In the genomic region with DNA sequence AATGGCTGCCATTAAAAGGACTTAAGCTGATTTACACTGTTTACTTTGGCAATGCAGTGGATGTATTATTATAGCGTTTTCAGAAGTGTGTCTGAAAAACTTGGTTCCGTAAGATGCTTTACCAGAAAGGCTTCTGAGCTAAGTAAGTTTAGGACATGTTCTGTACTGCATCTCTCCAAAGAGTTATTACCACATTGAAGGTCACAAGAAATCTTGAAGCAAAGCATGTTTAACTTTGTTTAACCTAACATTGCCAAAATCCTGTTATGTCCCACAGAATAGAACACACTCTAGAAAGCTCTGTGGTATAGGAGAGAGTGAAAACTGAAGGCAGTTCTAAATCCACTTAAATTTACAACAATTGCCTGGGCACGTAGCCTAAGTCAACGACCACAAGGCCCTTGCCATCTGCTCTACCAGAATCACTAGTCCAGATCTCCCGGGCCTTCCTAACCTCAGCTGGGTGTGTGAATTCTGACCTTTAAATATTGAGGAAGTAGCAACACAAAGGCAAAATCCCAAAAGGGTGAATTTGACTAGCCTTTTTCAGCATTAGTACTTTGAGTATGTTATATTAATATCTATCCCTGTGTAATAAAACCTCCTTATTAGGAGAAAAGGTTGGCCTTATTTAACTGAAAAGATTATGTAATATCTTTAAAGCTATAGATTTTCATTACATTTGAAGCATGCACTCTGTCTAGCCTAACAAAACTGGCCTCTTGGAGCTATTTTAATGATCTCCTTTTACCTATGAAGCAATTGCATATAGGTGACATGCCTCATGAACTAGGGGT, we compare ENCODE assay signal across 1 cellular context.
TF ChIP-seq lines count a peak whose summit lies in the region.

No MANE protein-coding gene starts in this region.

TF ChIP-seq in A549, 52 proteins besides CTCF, POLR2A, EP300 and RAD21 (continued from another document):
- TF ChIP-seq PHF8 (IDR thresholded peaks at IDR 0.05; ENCODE audit: borderline replicate concordance, low read depth) (no peak), TFCP2L1 (CRISPR knock-in tag; IDR thresholded peaks at IDR 0.05) (no peak), JUNB (IDR thresholded peaks at IDR 0.05) (no peak), FOSL2 (IDR thresholded peaks at IDR 0.05) (no peak), FOSL2 (CRISPR knock-in tag; IDR thresholded peaks at IDR 0.05) (no peak), KDM5A (IDR thresholded peaks at IDR 0.05) (no peak), FOSB (CRISPR knock-in tag; IDR thresholded peaks at IDR 0.05) (no peak), KDM1A (IDR thresholded peaks at IDR 0.05; ENCODE audit: low read depth) (no peak), CHD2 (IDR thresholded peaks at IDR 0.05; ENCODE audit: low read length, partially characterized antibody) (no peak), MAZ (IDR thresholded peaks at IDR 0.05; ENCODE audit: borderline replicate concordance, low read depth, low read length) (no peak), EHMT2 (IDR thresholded peaks at IDR 0.05; ENCODE audit: low read depth) (no peak)
- TF ChIP-seq, protein P1, sequence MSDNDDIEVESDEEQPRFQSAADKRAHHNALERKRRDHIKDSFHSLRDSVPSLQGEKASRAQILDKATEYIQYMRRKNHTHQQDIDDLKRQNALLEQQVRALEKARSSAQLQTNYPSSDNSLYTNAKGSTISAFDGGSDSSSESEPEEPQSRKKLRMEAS (IDR thresholded peaks at IDR 0.05) = no peak
